ENCODE assay signal across 11 cellular contexts in the genomic region with DNA sequence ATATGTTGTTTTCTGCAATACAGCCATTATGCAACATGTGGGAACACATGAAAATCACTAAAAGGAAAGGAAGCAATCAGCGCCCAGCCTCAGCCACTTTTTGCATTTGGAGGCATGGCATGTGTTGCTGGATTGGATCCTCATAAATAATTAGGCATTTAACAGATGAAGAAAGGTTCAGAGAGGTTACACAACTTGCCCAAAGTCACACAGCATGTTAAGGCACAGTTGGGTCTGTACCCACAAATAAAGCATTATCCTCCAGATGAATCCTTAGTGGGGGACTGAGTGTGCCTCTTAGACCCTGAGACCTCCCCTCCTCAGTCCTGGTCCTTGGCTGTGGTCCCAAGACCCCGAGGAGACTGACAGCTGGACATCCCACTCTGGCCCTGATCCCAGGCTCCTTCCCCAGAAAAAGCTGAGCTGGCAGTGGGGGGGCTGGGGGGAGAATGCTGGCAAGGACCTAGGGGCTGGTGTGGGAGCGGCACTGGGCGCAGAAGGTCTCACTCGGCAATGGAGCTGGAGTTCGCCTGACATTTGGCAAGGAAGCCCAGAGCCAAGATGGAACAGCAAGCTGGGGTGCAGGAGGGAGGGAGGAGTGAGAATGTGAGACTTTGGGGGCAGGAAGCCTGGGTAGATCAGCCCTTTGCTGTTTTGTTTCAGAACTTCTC. TPM values are rescaled to one million over a fixed set of nuclear protein-coding genes. Genes with fewer than 3 reads are reported as not detected.
DNase-seq lines count a peak whose midpoint lies in the region; ATAC-seq and TF ChIP-seq lines count a peak whose summit lies in the region.
"Had no signal": no experiment of that assay in that cellular context is flagged by ENCODE, and none has a peak within 500 bp of the region (broad histone marks: within the 10 kb centered on the region; RNA-seq: fewer than 3 reads in every experiment).

No MANE protein-coding gene starts in this region.

- H3K36me3 ChIP-seq in CD8-positive, alpha-beta memory T cell (ENCODE audit: insufficient read depth, low read length): no peaks in the 10 kb centered on the region
- no peaks in the 10 kb centered on the region for H3K36me3 ChIP-seq in Peyer's patch
- no peaks in the 10 kb centered on the region for H3K36me3 ChIP-seq in effector memory CD4-positive, alpha-beta T cell (ENCODE audit: control insufficient read depth, insufficient read depth, low read length)
- H3K36me3 ChIP-seq in brain microvascular endothelial cell (replicated peaks): no peaks in the 10 kb centered on the region

- H3K4me1 ChIP-seq in CD8-positive, alpha-beta memory T cell (ENCODE audit: insufficient read depth, low read length): peaks cover 78% of the 10 kb centered on the region
- H3K4me1 ChIP-seq in Peyer's patch: peaks cover 0 to 67% (median 35%) of the 10 kb centered on the region in 4 donors
- H3K4me1 ChIP-seq in effector memory CD4-positive, alpha-beta T cell (ENCODE audit: control insufficient read depth, insufficient read depth, low read length, poor library complexity, severe bottlenecking): peaks cover 57% of the 10 kb centered on the region

- no peaks in the 10 kb centered on the region for H3K27me3 ChIP-seq in CD8-positive, alpha-beta memory T cell (ENCODE audit: insufficient read depth, low read length, poor library complexity, severe bottlenecking)
- no peaks in the 10 kb centered on the region for H3K27me3 ChIP-seq in Peyer's patch
- H3K27me3 ChIP-seq in effector memory CD4-positive, alpha-beta T cell (replicated peaks; ENCODE audit: control insufficient read depth, insufficient read depth, low read length, poor library complexity, severe bottlenecking): no peaks in the 10 kb centered on the region
- no peaks in the 10 kb centered on the region for H3K27me3 ChIP-seq in brain microvascular endothelial cell (replicated peaks)

- H3K9me3 ChIP-seq in CD8-positive, alpha-beta memory T cell (ENCODE audit: low read length): no peaks in the 10 kb centered on the region
- no peaks in the 10 kb centered on the region for H3K9me3 ChIP-seq in Peyer's patch
- H3K9me3 ChIP-seq in effector memory CD4-positive, alpha-beta T cell (ENCODE audit: control insufficient read depth, low read length): no peaks in the 10 kb centered on the region

- CTCF ChIA-PET in CD8-positive, alpha-beta memory T cell (lab: Charles Lee): interaction anchor here (1.2 to 4.9 kb wide), 9 partner anchors 9 to 263 kb away, joined by 3 to 50 read pairs (median 5); partner anchors contain the start of genes AKNA and TEX53

- TF ChIP-seq CTCF in Peyer's patch (IDR thresholded peaks at IDR 0.05) (no peak), brain microvascular endothelial cell (IDR thresholded peaks at IDR 0.05; ENCODE audit: low read depth, low read length, missing control alignments) (no peak)

- H3K27me3 Mint-ChIP-seq in CD8-positive, alpha-beta memory T cell: peaks cover 0 to 2% of the 10 kb centered on the region in 2 donors

- peak in 1 of 5 donors; percentile 43 for DNase-seq in CD8-positive, alpha-beta memory T cell
- peak in 1 of 3 donors; percentile 50 for DNase-seq in Peyer's patch
- DNase-seq in effector memory CD4-positive, alpha-beta T cell: no peak
- no peak for DNase-seq in brain microvascular endothelial cell
- DNase-seq in NCI-H128 (lab: John Stamatoyannopoulos, UW; ENCODE audit: unreplicated experiment): no peak
- no peak for DNase-seq in CD1c-positive myeloid dendritic cell (ENCODE audit: extremely low spot score)
- DNase-seq: activated CD4-positive, alpha-beta T cell treated with anti-CD3 and anti-CD28 coated beads for 48 hours; NCI-H2081; stimulated activated CD4-positive, alpha-beta T cell treated with anti-CD3 and anti-CD28 coated beads, Interleukin-4, amount 100 ng/mL, for 24 hours had no signal

- no peak for TF ChIP-seq POLR2A in Peyer's patch (IDR thresholded peaks at IDR 0.05)

- POLR2A ChIA-PET in CD8-positive, alpha-beta memory T cell (lab: Charles Lee): interaction anchor here (0.6 to 2.0 kb wide), 4 partner anchors 9 to 193 kb away, joined by 3 to 8 read pairs (median 4); partner anchors contain the start of gene ATP6V1G1

- H3K27ac Mint-ChIP-seq in CD8-positive, alpha-beta memory T cell: peak overlapping the region; percentile 76 to 100 (median 89)

- peaks cover 61 to 81% (median 75%) of the 10 kb centered on the region in 3 donors for H3K4me1 Mint-ChIP-seq in CD8-positive, alpha-beta memory T cell

- no peak overlapping the region for H3K4me3 ChIP-seq in CD8-positive, alpha-beta memory T cell (ENCODE audit: low read length)
- H3K4me3 ChIP-seq in Peyer's patch (no peak overlapping the region), skin epidermis (no peak overlapping the region), brain microvascular endothelial cell (ENCODE audit: low read depth, low read length) (no peak overlapping the region)
- no peak overlapping the region for H3K4me3 ChIP-seq in effector memory CD4-positive, alpha-beta T cell (ENCODE audit: insufficient read depth, low read depth, low read length, poor library complexity, severe bottlenecking)

- ATAC-seq in GM21447 (IDR thresholded peaks at IDR 0.05; ENCODE audit: unreplicated experiment): no peak

- peaks cover 0 to 49% (median 5%) of the 10 kb centered on the region in 3 donors for H3K36me3 Mint-ChIP-seq in CD8-positive, alpha-beta memory T cell

- H3K9me3 Mint-ChIP-seq in CD8-positive, alpha-beta memory T cell: no peaks in the 10 kb centered on the region

- no peak overlapping the region for H3K27ac ChIP-seq in CD8-positive, alpha-beta memory T cell (ENCODE audit: low read depth, low read length)
- peak overlapping the region; percentile 3 to 94 (median 37) for H3K27ac ChIP-seq in Peyer's patch
- H3K27ac ChIP-seq in effector memory CD4-positive, alpha-beta T cell (ENCODE audit: insufficient read depth, low read length, poor library complexity, severe bottlenecking): peak overlapping the region; percentile 24
- peak overlapping the region in 13 of 21 experiments; percentile 6 to 72 (median 60) for H3K27ac ChIP-seq in skin epidermis
- H3K27ac ChIP-seq in brain microvascular endothelial cell: no peak overlapping the region

- peak overlapping the region; percentile 63 to 99 (median 75) for H3K4me3 Mint-ChIP-seq in CD8-positive, alpha-beta memory T cell

- in situ Hi-C loops in brain microvascular endothelial cell (cut with HindIII; ENCODE audit: low pct_ligation_motif_present, low sequenced_read_pairs): no loop called here

RNA-seq across cellular contexts. Expression of gene AKNA, which starts 6.9 kb away (rescaled TPM):
- total RNA-seq in CD8-positive, alpha-beta memory T cell: 100 to 1,000 TPM; 126 TPM
- polyA plus RNA-seq in CD8-positive, alpha-beta memory T cell: 45.6 TPM
- total RNA-seq in Peyer's patch: 100 to 1,000 TPM in 1 of 4 donors, 10 to 100 TPM in 3; 41.7 to 174 (median 75.0) TPM

Comparison
In these comparisons a context has a peak if more than half of its experiments do, and no peak if none do; other contexts are left out.
1. H3K27ac ChIP-seq: peak in Peyer's patch (4 of 4), effector memory CD4-positive, alpha-beta T cell (single experiment) and skin epidermis (13 of 21); none in CD8-positive, alpha-beta memory T cell (single experiment) and brain microvascular endothelial cell (single experiment).